ENCODE assay signal across 1 cellular context in the genomic region with DNA sequence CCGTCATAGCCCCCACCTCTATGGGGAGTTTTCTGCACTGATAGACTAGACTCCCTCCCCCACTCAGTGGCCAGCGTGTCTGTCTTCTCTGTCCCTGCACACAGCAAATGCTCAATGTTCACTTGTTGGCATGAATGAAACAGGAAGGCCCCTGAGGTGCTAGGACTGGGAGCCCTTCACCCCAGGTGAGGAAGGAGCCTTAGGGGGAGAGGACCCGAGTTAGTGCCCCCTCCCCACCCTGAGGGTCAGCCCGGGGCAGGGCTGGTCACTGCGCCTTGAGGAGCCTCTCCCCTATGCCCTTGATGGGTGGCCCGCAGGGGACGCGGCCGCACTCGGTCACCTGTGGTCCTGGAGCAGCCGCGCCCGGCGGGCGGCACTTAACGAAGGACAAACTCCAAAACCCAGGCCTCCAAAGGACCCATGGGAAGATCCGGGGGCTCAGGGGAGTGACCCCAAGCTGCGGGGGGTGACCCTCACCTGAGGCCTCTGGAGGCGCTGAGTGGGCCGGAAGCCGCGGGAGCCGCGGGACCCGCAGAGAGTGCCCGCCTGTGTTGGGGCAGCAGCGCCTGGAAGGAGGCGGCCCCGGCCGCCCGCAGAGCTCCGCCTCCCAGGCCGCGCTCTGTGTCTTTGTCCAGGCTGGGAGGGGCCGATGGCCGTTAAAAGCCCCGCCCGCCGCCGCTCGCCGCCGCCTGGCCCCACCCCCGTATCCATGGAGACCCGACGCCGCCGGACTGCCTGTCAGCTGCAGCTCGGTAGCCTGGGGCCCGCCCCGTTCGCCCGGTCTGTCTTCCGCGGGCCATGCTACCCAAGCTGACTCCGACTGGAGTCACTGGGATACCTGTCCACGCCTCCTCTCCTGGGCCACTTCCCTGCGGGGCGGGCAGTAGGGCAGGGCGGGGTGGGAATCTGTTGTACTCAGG.
TF ChIP-seq lines count a peak whose summit lies in the region.

No MANE protein-coding gene starts in this region.

TF ChIP-seq in HepG2, 621 proteins besides CTCF, POLR2A, EP300 and RAD21 (continued from another document and continues in another):
- TF ChIP-seq, protein P1, sequence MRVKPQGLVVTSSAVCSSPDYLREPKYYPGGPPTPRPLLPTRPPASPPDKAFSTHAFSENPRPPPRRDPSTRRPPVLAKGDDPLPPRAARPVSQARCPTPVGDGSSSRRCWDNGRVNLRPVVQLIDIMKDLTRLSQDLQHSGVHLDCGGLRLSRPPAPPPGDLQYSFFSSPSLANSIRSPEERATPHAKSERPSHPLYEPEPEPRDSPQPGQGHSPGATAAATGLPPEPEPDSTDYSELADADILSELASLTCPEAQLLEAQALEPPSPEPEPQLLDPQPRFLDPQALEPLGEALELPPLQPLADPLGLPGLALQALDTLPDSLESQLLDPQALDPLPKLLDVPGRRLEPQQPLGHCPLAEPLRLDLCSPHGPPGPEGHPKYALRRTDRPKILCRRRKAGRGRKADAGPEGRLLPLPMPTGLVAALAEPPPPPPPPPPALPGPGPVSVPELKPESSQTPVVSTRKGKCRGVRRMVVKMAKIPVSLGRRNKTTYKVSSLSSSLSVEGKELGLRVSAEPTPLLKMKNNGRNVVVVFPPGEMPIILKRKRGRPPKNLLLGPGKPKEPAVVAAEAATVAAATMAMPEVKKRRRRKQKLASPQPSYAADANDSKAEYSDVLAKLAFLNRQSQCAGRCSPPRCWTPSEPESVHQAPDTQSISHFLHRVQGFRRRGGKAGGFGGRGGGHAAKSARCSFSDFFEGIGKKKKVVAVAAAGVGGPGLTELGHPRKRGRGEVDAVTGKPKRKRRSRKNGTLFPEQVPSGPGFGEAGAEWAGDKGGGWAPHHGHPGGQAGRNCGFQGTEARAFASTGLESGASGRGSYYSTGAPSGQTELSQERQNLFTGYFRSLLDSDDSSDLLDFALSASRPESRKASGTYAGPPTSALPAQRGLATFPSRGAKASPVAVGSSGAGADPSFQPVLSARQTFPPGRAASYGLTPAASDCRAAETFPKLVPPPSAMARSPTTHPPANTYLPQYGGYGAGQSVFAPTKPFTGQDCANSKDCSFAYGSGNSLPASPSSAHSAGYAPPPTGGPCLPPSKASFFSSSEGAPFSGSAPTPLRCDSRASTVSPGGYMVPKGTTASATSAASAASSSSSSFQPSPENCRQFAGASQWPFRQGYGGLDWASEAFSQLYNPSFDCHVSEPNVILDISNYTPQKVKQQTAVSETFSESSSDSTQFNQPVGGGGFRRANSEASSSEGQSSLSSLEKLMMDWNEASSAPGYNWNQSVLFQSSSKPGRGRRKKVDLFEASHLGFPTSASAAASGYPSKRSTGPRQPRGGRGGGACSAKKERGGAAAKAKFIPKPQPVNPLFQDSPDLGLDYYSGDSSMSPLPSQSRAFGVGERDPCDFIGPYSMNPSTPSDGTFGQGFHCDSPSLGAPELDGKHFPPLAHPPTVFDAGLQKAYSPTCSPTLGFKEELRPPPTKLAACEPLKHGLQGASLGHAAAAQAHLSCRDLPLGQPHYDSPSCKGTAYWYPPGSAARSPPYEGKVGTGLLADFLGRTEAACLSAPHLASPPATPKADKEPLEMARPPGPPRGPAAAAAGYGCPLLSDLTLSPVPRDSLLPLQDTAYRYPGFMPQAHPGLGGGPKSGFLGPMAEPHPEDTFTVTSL (CRISPR knock-in tag; IDR thresholded peaks at IDR 0.05; ENCODE audit: borderline replicate concordance), result no peak
- TF ChIP-seq SIN3A (IDR thresholded peaks at IDR 0.05; ENCODE audit: borderline replicate concordance, low read depth, low read length), result peak; percentile 97; the same call in 1 of the 2 replicates
- no peak for TF ChIP-seq FOSL1 (CRISPR knock-in tag; IDR thresholded peaks at IDR 0.05; ENCODE audit: borderline replicate concordance)
- TF ChIP-seq ZNF761 (CRISPR knock-in tag; conservative IDR thresholded peaks at IDR 0.05), result no peak
- TF ChIP-seq ASH2L (IDR thresholded peaks at IDR 0.05; ENCODE audit: insufficient read length, low read depth, low read length), result peak; percentile 31
- no peak for TF ChIP-seq ZNF136 (CRISPR knock-in tag; IDR thresholded peaks at IDR 0.05; ENCODE audit: low read depth)
- no peak for TF ChIP-seq SP1 (IDR thresholded peaks at IDR 0.05)
- 0 out of 2 replicates have a peak, but pooled peaks have one; percentile 17 for TF ChIP-seq SP1 (CRISPR knock-in tag; IDR thresholded peaks at IDR 0.05)
- TF ChIP-seq HMG20A (CRISPR knock-in tag; IDR thresholded peaks at IDR 0.05; ENCODE audit: borderline replicate concordance), result no peak
- TF ChIP-seq, protein P2, sequence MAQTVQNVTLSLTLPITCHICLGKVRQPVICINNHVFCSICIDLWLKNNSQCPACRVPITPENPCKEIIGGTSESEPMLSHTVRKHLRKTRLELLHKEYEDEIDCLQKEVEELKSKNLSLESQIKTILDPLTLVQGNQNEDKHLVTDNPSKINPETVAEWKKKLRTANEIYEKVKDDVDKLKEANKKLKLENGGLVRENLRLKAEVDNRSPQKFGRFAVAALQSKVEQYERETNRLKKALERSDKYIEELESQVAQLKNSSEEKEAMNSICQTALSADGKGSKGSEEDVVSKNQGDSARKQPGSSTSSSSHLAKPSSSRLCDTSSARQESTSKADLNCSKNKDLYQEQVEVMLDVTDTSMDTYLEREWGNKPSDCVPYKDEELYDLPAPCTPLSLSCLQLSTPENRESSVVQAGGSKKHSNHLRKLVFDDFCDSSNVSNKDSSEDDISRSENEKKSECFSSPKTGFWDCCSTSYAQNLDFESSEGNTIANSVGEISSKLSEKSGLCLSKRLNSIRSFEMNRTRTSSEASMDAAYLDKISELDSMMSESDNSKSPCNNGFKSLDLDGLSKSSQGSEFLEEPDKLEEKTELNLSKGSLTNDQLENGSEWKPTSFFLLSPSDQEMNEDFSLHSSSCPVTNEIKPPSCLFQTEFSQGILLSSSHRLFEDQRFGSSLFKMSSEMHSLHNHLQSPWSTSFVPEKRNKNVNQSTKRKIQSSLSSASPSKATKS (CRISPR knock-in tag; IDR thresholded peaks at IDR 0.05), result no peak
- no peak for TF ChIP-seq TARDBP (CRISPR knock-in tag; IDR thresholded peaks at IDR 0.05)
- TF ChIP-seq REL (CRISPR knock-in tag; conservative IDR thresholded peaks at IDR 0.05), result no peak
- 0 out of 2 replicates have a peak, but pooled peaks have one; percentile 23 for TF ChIP-seq MXD4 (CRISPR knock-in tag; IDR thresholded peaks at IDR 0.05)
- TF ChIP-seq, protein P3, sequence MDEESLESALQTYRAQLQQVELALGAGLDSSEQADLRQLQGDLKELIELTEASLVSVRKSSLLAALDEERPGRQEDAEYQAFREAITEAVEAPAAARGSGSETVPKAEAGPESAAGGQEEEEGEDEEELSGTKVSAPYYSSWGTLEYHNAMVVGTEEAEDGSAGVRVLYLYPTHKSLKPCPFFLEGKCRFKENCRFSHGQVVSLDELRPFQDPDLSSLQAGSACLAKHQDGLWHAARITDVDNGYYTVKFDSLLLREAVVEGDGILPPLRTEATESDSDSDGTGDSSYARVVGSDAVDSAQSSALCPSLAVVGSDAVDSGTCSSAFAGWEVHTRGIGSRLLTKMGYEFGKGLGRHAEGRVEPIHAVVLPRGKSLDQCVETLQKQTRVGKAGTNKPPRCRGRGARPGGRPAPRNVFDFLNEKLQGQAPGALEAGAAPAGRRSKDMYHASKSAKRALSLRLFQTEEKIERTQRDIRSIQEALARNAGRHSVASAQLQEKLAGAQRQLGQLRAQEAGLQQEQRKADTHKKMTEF (CRISPR knock-in tag; IDR thresholded peaks at IDR 0.05), result peak; percentile 55; the same call in 1 of the 2 replicates
- TF ChIP-seq, protein P4, sequence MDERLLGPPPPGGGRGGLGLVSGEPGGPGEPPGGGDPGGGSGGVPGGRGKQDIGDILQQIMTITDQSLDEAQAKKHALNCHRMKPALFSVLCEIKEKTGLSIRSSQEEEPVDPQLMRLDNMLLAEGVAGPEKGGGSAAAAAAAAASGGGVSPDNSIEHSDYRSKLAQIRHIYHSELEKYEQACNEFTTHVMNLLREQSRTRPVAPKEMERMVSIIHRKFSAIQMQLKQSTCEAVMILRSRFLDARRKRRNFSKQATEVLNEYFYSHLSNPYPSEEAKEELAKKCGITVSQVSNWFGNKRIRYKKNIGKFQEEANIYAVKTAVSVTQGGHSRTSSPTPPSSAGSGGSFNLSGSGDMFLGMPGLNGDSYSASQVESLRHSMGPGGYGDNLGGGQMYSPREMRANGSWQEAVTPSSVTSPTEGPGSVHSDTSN (CRISPR knock-in tag; IDR thresholded peaks at IDR 0.05), result peak; percentile 34; the same call in 1 of the 2 replicates
- TF ChIP-seq SAP130 (CRISPR knock-in tag; IDR thresholded peaks at IDR 0.05; ENCODE audit: low read depth), result peak; percentile 97
- no peak for TF ChIP-seq ZNF768 (CRISPR knock-in tag; IDR thresholded peaks at IDR 0.05)
- no peak for TF ChIP-seq ZKSCAN8 (CRISPR knock-in tag; IDR thresholded peaks at IDR 0.05; ENCODE audit: borderline replicate concordance)
- TF ChIP-seq, protein P5, sequence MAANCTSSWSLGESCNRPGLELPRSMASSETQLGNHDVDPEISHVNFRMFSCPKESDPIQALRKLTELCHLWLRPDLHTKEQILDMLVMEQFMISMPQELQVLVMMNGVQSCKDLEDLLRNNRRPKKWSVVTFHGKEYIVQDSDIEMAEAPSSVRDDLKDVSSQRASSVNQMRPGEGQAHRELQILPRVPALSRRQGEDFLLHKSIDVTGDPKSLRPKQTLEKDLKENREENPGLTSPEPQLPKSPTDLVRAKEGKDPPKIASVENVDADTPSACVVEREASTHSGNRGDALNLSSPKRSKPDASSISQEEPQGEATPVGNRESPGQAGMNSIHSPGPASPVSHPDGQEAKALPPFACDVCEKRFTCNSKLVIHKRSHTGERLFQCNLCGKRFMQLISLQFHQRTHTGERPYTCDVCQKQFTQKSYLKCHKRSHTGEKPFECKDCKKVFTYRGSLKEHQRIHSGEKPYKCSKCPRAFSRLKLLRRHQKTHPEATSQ (CRISPR knock-in tag; IDR thresholded peaks at IDR 0.05; ENCODE audit: borderline replicate concordance), result no peak
- 0 out of 2 replicates have a peak, but pooled peaks have one; percentile 43 for TF ChIP-seq EEA1 (CRISPR knock-in tag; IDR thresholded peaks at IDR 0.05; ENCODE audit: borderline replicate concordance)
- 0 out of 2 replicates have a peak, but pooled peaks have one; percentile 25 for TF ChIP-seq ZNF607 (CRISPR knock-in tag; IDR thresholded peaks at IDR 0.05; ENCODE audit: borderline replicate concordance)
- TF ChIP-seq TBX2 (CRISPR knock-in tag; IDR thresholded peaks at IDR 0.05; ENCODE audit: borderline replicate concordance), result no peak
- TF ChIP-seq, protein P6, sequence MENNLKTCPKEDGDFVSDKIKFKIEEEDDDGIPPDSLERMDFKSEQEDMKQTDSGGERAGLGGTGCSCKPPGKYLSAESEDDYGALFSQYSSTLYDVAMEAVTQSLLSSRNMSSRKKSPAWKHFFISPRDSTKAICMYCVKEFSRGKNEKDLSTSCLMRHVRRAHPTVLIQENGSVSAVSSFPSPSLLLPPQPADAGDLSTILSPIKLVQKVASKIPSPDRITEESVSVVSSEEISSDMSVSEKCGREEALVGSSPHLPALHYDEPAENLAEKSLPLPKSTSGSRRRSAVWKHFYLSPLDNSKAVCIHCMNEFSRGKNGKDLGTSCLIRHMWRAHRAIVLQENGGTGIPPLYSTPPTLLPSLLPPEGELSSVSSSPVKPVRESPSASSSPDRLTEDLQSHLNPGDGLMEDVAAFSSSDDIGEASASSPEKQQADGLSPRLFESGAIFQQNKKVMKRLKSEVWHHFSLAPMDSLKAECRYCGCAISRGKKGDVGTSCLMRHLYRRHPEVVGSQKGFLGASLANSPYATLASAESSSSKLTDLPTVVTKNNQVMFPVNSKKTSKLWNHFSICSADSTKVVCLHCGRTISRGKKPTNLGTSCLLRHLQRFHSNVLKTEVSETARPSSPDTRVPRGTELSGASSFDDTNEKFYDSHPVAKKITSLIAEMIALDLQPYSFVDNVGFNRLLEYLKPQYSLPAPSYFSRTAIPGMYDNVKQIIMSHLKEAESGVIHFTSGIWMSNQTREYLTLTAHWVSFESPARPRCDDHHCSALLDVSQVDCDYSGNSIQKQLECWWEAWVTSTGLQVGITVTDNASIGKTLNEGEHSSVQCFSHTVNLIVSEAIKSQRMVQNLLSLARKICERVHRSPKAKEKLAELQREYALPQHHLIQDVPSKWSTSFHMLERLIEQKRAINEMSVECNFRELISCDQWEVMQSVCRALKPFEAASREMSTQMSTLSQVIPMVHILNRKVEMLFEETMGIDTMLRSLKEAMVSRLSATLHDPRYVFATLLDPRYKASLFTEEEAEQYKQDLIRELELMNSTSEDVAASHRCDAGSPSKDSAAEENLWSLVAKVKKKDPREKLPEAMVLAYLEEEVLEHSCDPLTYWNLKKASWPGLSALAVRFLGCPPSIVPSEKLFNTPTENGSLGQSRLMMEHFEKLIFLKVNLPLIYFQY (CRISPR knock-in tag; IDR thresholded peaks at IDR 0.05; ENCODE audit: borderline replicate concordance), result 0 out of 2 replicates have a peak, but pooled peaks have one; percentile 36
- no peak for TF ChIP-seq SP140L (CRISPR knock-in tag; IDR thresholded peaks at IDR 0.05; ENCODE audit: borderline replicate concordance)
- TF ChIP-seq, protein P7, sequence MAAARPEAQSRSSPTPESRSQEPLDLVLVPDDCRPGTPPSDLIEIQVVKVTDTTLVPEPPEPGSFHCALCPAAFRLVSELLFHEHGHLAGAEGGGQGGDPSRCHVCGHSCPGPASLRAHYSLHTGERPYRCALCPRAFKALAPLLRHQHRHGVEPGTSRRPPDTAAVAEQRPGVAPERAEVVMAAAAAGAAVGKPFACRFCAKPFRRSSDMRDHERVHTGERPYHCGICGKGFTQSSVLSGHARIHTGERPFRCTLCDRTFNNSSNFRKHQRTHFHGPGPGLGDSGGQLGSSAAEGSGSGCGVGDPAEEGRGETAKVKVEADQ (CRISPR knock-in tag; IDR thresholded peaks at IDR 0.05; ENCODE audit: borderline replicate concordance), result peak; percentile 47; the same call in 1 of the 2 replicates
- TF ChIP-seq, protein P8, sequence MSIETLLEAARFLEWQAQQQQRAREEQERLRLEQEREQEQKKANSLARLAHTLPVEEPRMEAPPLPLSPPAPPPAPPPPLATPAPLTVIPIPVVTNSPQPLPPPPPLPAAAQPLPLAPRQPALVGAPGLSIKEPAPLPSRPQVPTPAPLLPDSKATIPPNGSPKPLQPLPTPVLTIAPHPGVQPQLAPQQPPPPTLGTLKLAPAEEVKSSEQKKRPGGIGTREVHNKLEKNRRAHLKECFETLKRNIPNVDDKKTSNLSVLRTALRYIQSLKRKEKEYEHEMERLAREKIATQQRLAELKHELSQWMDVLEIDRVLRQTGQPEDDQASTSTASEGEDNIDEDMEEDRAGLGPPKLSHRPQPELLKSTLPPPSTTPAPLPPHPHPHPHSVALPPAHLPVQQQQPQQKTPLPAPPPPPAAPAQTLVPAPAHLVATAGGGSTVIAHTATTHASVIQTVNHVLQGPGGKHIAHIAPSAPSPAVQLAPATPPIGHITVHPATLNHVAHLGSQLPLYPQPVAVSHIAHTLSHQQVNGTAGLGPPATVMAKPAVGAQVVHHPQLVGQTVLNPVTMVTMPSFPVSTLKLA (IDR thresholded peaks at IDR 0.05), result 0 out of 2 replicates have a peak, but pooled peaks have one; percentile 13
- TF ChIP-seq ZNF138 (CRISPR knock-in tag; IDR thresholded peaks at IDR 0.05; ENCODE audit: low read depth), result no peak
- no peak for TF ChIP-seq TEAD2 (CRISPR knock-in tag; IDR thresholded peaks at IDR 0.05)
- TF ChIP-seq HDAC6 (IDR thresholded peaks at IDR 0.05; ENCODE audit: low read depth, low read length), result no peak
- TF ChIP-seq, protein P9, sequence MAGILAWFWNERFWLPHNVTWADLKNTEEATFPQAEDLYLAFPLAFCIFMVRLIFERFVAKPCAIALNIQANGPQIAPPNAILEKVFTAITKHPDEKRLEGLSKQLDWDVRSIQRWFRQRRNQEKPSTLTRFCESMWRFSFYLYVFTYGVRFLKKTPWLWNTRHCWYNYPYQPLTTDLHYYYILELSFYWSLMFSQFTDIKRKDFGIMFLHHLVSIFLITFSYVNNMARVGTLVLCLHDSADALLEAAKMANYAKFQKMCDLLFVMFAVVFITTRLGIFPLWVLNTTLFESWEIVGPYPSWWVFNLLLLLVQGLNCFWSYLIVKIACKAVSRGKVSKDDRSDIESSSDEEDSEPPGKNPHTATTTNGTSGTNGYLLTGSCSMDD (CRISPR knock-in tag; IDR thresholded peaks at IDR 0.05), result no peak
